In the genomic region with DNA sequence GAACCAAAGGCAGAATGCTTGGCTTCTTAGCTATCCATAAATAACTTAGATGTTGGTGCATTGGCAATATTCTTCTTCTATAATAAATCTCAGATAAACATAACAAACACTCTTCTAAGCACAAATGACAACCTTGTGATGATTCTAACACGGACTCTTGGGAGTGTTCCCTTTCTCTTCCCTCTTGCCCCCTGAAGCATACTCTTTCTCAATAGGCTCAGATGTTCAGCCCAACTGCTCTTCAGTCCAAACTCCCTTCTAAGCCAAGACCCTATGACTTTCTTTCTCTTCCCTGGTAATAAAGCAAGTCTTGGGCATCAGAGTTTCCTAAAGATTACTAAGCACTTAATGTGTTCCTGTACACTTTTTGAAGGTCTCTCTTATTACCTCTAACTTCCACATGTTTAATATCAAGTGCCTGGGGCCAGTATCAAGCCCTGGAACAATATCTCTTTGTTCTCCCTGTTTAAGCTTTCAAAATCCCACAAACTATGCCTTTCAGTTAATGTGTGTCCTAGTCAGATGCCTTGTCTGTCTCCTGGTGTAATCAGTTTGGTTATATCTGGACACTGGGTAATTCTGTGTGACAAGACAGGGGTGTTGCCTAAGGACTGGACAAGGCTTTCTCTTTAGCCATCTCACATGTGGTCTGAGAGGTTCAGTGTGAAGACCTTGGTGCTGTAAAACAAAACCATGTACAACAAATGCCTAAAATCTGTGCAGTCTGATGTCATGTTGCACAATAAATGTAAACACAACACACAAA, we compare ENCODE assay signal across 21 cellular contexts.
DNase-seq lines count a peak whose midpoint lies in the region; TF ChIP-seq lines count a peak whose summit lies in the region.
"Had no signal": no experiment of that assay in that cellular context is flagged by ENCODE, and none has a peak within 500 bp of the region (broad histone marks: within the 10 kb centered on the region; RNA-seq: fewer than 3 reads in every experiment).

No MANE protein-coding gene starts in this region.

- H3K9me3 Mint-ChIP-seq in CD14-positive monocyte (peaks cover 0 to 6% (median 3%) of the 10 kb centered on the region in 7 donors), osteocyte (ENCODE audit: unreplicated experiment) (peaks cover 10% of the 10 kb centered on the region)
- no peaks in the 10 kb centered on the region for H3K9me3 Mint-ChIP-seq in dendritic cell treated with granulocyte-macrophage colony-stimulating factor and Interleukin-4, amounts not matched to agents 40 ng/mL and 50 ng/mL, for 4 days

- H3K4me3 Mint-ChIP-seq in CD14-positive monocyte, result no peak overlapping the region
- H3K4me3 Mint-ChIP-seq in dendritic cell treated with granulocyte-macrophage colony-stimulating factor and Interleukin-4, amounts not matched to agents 40 ng/mL and 50 ng/mL, for 4 days, result no peak overlapping the region
- H3K4me3 Mint-ChIP-seq in osteocyte (ENCODE audit: unreplicated experiment), result no peak overlapping the region
- H3K4me3 Mint-ChIP-seq: activated naive CD4-positive, alpha-beta T cell treated with anti-CD3 and anti-CD28 coated beads for 36 hours; brain had no signal

- intact Hi-C loops in CD14-positive monocyte (cut with micrococcal nuclease) (no loop called here), lower leg skin (cut with DNase I; ENCODE audit: low total_unique reads) (no loop called here)
- intact Hi-C loops in dendritic cell treated with granulocyte-macrophage colony-stimulating factor and Interleukin-4, amounts not matched to agents 40 ng/mL and 50 ng/mL, for 4 days (cut with micrococcal nuclease), result no loop called here

- no peaks in the 10 kb centered on the region for H3K36me3 Mint-ChIP-seq in CD14-positive monocyte
- H3K36me3 Mint-ChIP-seq in dendritic cell treated with granulocyte-macrophage colony-stimulating factor and Interleukin-4, amounts not matched to agents 40 ng/mL and 50 ng/mL, for 4 days (ENCODE audit: low read depth), result no peaks in the 10 kb centered on the region
- no peaks in the 10 kb centered on the region for H3K36me3 Mint-ChIP-seq in osteocyte (ENCODE audit: unreplicated experiment)
- H3K36me3 Mint-ChIP-seq: brain had no signal

- 29 to 45% methylated on average over 1 of the region's 1 CpG for WGBS in lower leg skin, 2 donors

- H3K27me3 Mint-ChIP-seq in CD14-positive monocyte (ENCODE audit: low read depth in 3 of 3), result peaks cover 0 to 3% (median 0%) of the 10 kb centered on the region in 3 donors
- H3K27me3 Mint-ChIP-seq in dendritic cell treated with granulocyte-macrophage colony-stimulating factor and Interleukin-4, amounts not matched to agents 40 ng/mL and 50 ng/mL, for 4 days, result no peaks in the 10 kb centered on the region
- H3K27me3 Mint-ChIP-seq in osteocyte (ENCODE audit: unreplicated experiment), result no peaks in the 10 kb centered on the region

- TF ChIP-seq CTCF in CD14-positive monocyte (IDR thresholded peaks at IDR 0.05) (no peak), osteocyte (IDR thresholded peaks at IDR 0.05) (no peak), lower leg skin (IDR thresholded peaks at IDR 0.05) (no peak)

- no peak overlapping the region for H3K4me3 ChIP-seq in lower leg skin (ENCODE audit: low read depth, poor library complexity, severe bottlenecking)
- H3K4me3 ChIP-seq: ovary had no signal

- no peak for TF ChIP-seq POLR2A in lower leg skin (IDR thresholded peaks at IDR 0.05)

- in situ Hi-C loops in G401 (cut with HindIII; ENCODE audit: low sequenced_read_pairs), result no loop called here

- DNase-seq in CD14-positive monocyte (ENCODE audit: low spot score) (no peak), M059J (ENCODE audit: low read depth) (peak; percentile 62), osteocyte (ENCODE audit: extremely low spot score, unreplicated experiment) (no peak), G401 (ENCODE audit: low spot score) (no peak), lower leg skin (ENCODE audit: low spot score in 2 of 2) (no peak), EL (no peak), RKO (ENCODE audit: low spot score) (no peak)
- DNase-seq: activated CD8-positive, alpha-beta memory T cell treated with anti-CD3 and anti-CD28 coated beads, Interleukin-2, amount 50 U/mL, for 4 hours; activated naive CD4-positive, alpha-beta T cell treated with anti-CD3 and anti-CD28 coated beads for 36 hours; dermis blood vessel endothelial cell; islet precursor cell; Kasumi-1; NCI-H1436; NCI-H2227 treated with DMSO at 0.1 percent for 48 hours; ovary; SIG-M5; stimulated activated CD4-positive, alpha-beta T cell treated with anti-CD3 and anti-CD28 coated beads, Interleukin-12 subunit alpha, Interleukin-12 subunit beta, amount 100 ng/mL, for 4 hours; stimulated activated naive CD8-positive, alpha-beta T cell treated with anti-CD3 and anti-CD28 coated beads, Interleukin-15, Interleukin-2, amounts not matched to agents 100 U/mL and 50 U/mL, for 24 hours; T1000 had no signal

- H3K4me1 Mint-ChIP-seq in CD14-positive monocyte (peaks cover 43% of the 10 kb centered on the region), osteocyte (ENCODE audit: unreplicated experiment) (peaks cover 20% of the 10 kb centered on the region)
- H3K4me1 Mint-ChIP-seq in dendritic cell treated with granulocyte-macrophage colony-stimulating factor and Interleukin-4, amounts not matched to agents 40 ng/mL and 50 ng/mL, for 4 days (ENCODE audit: low read depth), result peaks cover 50% of the 10 kb centered on the region

- peak overlapping the region; percentile 2 to 79 (median 25) for H3K27ac Mint-ChIP-seq in CD14-positive monocyte
- H3K27ac Mint-ChIP-seq in dendritic cell treated with granulocyte-macrophage colony-stimulating factor and Interleukin-4, amounts not matched to agents 40 ng/mL and 50 ng/mL, for 4 days, result peak overlapping the region; percentile 44
- peak overlapping the region; percentile 3 for H3K27ac Mint-ChIP-seq in osteocyte (ENCODE audit: unreplicated experiment)
- H3K27ac Mint-ChIP-seq: activated naive CD4-positive, alpha-beta T cell treated with anti-CD3 and anti-CD28 coated beads for 36 hours; brain had no signal
